ENCODE assay signal across 21 cellular contexts in the genomic region with DNA sequence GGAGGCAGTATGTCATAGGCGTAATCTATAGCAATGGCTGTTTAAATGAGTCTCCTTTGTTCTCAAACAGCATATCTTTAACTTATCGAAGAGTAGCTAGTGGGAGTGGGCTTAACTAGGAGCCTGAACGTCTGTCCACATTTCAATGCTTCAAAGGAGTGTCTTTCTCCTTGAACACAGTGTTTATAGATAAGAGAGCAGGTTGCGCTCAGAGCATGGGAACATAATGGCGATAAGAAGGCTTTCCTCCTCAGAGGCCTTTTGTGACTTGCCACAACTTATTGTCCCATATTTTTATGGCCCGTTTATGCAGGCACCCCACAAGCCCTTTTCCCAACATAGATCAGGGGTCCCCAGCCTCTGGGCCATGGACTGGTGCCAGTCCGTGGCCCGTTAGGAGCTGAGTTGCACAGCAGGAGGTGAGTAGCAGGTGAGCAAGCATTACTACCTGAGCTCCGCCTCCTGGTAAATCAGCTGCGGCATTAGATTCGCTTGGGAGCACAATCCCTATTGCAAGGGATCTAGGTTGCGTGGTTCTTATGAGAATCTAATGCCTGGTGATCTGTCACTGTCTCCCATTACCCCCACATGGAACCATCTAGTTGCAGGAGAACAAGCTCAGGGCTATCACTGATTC. TPM values are rescaled to one million over a fixed set of nuclear protein-coding genes. Genes with fewer than 3 reads are reported as not detected.
DNase-seq lines count a peak whose midpoint lies in the region; ATAC-seq and TF ChIP-seq lines count a peak whose summit lies in the region.
"Had no signal": no experiment of that assay in that cellular context is flagged by ENCODE, and none has a peak within 500 bp of the region (broad histone marks: within the 10 kb centered on the region; RNA-seq: fewer than 3 reads in every experiment).

No MANE protein-coding gene starts in this region.

- TF ChIP-seq CTCF in lower lobe of right lung (IDR thresholded peaks at IDR 0.05) = no peak

- H3K4me3 ChIP-seq in BLaER1 treated with 17β-estradiol and CSF1 and Interleukin-3, amounts not matched to agents 10 nM and 100 nM = no peak overlapping the region
- H3K4me3 ChIP-seq in lower lobe of right lung = no peak overlapping the region
- H3K4me3 ChIP-seq: breast epithelium, spleen, tibial nerve had no signal

- intact Hi-C loops in lower lobe of right lung (cut with DNase I) = no loop called here

- peak overlapping the region; percentile 35 to 95 (median 58); a peak in 19 of 22 replicates for H3K4me2 ChIP-seq in BLaER1 treated with 17β-estradiol and CSF1 and Interleukin-3, amounts not matched to agents 10 nM and 100 nM

- no peaks in the 10 kb centered on the region for H3K27me3 ChIP-seq in BLaER1 treated with 17β-estradiol and CSF1 and Interleukin-3, amounts not matched to agents 10 nM and 100 nM
- no peaks in the 10 kb centered on the region for H3K27me3 ChIP-seq in lower lobe of right lung (ENCODE audit: low read depth)
- H3K27me3 ChIP-seq: breast epithelium, spleen, tibial nerve had no signal

- peak; percentile 33 for DNase-seq in NCI-H2107 treated with DMSO at 0.1 percent for 48 hours (lab: John Stamatoyannopoulos, UW; ENCODE audit: unreplicated experiment)
- DNase-seq in NCI-H2107 (lab: John Stamatoyannopoulos, UW) = no peak
- peak; percentile 73 for DNase-seq in NCI-H2029 (lab: John Stamatoyannopoulos, UW)
- DNase-seq in lower lobe of right lung = no peak
- no peak for DNase-seq in AG08395 (ENCODE audit: low spot score)
- no peak for DNase-seq in DMS79 treated with DMSO at 0.1 percent for 48 hours (lab: John Stamatoyannopoulos, UW)
- DNase-seq: activated CD4-positive, alpha-beta T cell treated with anti-CD3 and anti-CD28 coated beads, Interleukin-2, amount 50 U/mL, for 4 hours; activated T-cell treated with anti-CD3 and anti-CD28 coated beads, Interleukin-2, amount 50 U/mL, for 48 hours; dermis blood vessel endothelial cell; foreskin melanocyte; left ventricle myocardium superior; NCI-H1694 treated with DMSO at 0.1 percent for 48 hours; NCI-H526 treated with DMSO at 0.1 percent for 48 hours; spleen had no signal

- peaks cover 83 to 90% (median 87%) of the 10 kb centered on the region in 10 experiments for H3K4me1 ChIP-seq in BLaER1 treated with 17β-estradiol and CSF1 and Interleukin-3, amounts not matched to agents 10 nM and 100 nM
- peaks cover 49% of the 10 kb centered on the region for H3K4me1 ChIP-seq in lower lobe of right lung

- peaks cover 0 to 5% (median 0%) of the 10 kb centered on the region in 11 experiments; a peak in 5 of 22 replicates for H4K20me1 ChIP-seq in BLaER1 treated with 17β-estradiol and CSF1 and Interleukin-3, amounts not matched to agents 10 nM and 100 nM

- H3K36me3 ChIP-seq in BLaER1 treated with 17β-estradiol and CSF1 and Interleukin-3, amounts not matched to agents 10 nM and 100 nM = peaks cover 0 to 15% (median 13%) of the 10 kb centered on the region in 11 experiments; a peak in 21 of 22 replicates
- H3K36me3 ChIP-seq in lower lobe of right lung = no peaks in the 10 kb centered on the region
- H3K36me3 ChIP-seq: breast epithelium had no signal

- peak overlapping the region in 10 of 11 experiments; percentile 41 to 96 (median 58); a peak in 16 of 22 replicates for H3K27ac ChIP-seq in BLaER1 treated with 17β-estradiol and CSF1 and Interleukin-3, amounts not matched to agents 10 nM and 100 nM
- peak overlapping the region; percentile 31 for H3K27ac ChIP-seq in lower lobe of right lung
- H3K27ac ChIP-seq: breast epithelium, epithelial cell of prostate had no signal

- H3K9me3 ChIP-seq in BLaER1 treated with 17β-estradiol and CSF1 and Interleukin-3, amounts not matched to agents 10 nM and 100 nM (replicated peaks in 1 of 11) = no peaks in the 10 kb centered on the region
- H3K9me3 ChIP-seq in lower lobe of right lung = no peaks in the 10 kb centered on the region
- H3K9me3 ChIP-seq: breast epithelium, spleen, tibial nerve had no signal

- no peak for ATAC-seq in lower lobe of right lung
- no peak for ATAC-seq in HG03521 (IDR thresholded peaks at IDR 0.05; ENCODE audit: unreplicated experiment)
- ATAC-seq: HCT116, left ventricle myocardium superior, SK-N-SH treated with all-trans-retinoic acid at 6 μM for 48 hours had no signal

- no peak overlapping the region; a peak in 1 of 22 replicates for H3K9ac ChIP-seq in BLaER1 treated with 17β-estradiol and CSF1 and Interleukin-3, amounts not matched to agents 10 nM and 100 nM

RNA-seq across cellular contexts. Expression of gene DDX47, which starts 2.5 kb away (rescaled TPM):
- 45.1 TPM for total RNA-seq in lower lobe of right lung

RNA-seq across cellular contexts. Expression of gene APOLD1, which starts 25.2 kb away (rescaled TPM):
- 11.0 TPM for total RNA-seq in lower lobe of right lung

Comparison
In these comparisons a context has a peak if more than half of its experiments do, and no peak if none do; other contexts are left out.
1. DNase-seq: peak in NCI-H2107 treated with DMSO at 0.1 percent for 48 hours (single experiment) and NCI-H2029 (single experiment); none in NCI-H2107 (single experiment), lower lobe of right lung (single experiment), AG08395 (single experiment) and DMS79 treated with DMSO at 0.1 percent for 48 hours (single experiment).